ENCODE assay signal across 3 cellular contexts in the genomic region with DNA sequence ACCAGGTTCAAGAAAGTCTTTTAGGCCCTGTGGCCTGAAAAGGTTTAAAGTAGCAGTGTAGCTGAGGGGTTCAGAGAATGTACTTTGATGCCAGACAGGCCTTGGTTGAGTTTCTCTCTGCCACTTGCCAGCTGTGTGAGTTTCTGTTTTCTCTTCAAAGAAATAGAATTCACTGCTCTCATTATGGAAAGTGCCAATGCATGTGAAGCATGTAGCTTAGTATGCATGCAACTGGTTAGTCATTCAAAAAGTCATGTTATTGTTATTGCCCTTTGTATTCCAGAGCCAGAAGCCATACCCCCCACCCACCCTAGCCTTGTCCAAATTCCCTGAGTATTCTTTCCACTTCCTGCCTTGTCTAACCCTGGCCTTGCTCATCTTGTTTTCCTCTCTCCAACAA.
TF ChIP-seq lines count a peak whose summit lies in the region.

No MANE protein-coding gene starts in this region.

TF ChIP-seq in SK-N-SH, 30 proteins besides CTCF, POLR2A, EP300 and RAD21 (continued from another document):
- TF ChIP-seq, protein P1, sequence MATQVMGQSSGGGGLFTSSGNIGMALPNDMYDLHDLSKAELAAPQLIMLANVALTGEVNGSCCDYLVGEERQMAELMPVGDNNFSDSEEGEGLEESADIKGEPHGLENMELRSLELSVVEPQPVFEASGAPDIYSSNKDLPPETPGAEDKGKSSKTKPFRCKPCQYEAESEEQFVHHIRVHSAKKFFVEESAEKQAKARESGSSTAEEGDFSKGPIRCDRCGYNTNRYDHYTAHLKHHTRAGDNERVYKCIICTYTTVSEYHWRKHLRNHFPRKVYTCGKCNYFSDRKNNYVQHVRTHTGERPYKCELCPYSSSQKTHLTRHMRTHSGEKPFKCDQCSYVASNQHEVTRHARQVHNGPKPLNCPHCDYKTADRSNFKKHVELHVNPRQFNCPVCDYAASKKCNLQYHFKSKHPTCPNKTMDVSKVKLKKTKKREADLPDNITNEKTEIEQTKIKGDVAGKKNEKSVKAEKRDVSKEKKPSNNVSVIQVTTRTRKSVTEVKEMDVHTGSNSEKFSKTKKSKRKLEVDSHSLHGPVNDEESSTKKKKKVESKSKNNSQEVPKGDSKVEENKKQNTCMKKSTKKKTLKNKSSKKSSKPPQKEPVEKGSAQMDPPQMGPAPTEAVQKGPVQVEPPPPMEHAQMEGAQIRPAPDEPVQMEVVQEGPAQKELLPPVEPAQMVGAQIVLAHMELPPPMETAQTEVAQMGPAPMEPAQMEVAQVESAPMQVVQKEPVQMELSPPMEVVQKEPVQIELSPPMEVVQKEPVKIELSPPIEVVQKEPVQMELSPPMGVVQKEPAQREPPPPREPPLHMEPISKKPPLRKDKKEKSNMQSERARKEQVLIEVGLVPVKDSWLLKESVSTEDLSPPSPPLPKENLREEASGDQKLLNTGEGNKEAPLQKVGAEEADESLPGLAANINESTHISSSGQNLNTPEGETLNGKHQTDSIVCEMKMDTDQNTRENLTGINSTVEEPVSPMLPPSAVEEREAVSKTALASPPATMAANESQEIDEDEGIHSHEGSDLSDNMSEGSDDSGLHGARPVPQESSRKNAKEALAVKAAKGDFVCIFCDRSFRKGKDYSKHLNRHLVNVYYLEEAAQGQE (IDR thresholded peaks at IDR 0.05; ENCODE audit: low read depth, low read length): no peak
- TF ChIP-seq GATA2 (CRISPR knock-in tag; IDR thresholded peaks at IDR 0.05) (no peak), CHD2 (IDR thresholded peaks at IDR 0.05; ENCODE audit: low read length, partially characterized antibody) (no peak), MXI1 (IDR thresholded peaks at IDR 0.05; ENCODE audit: low read depth, low read length) (no peak), TCF12 (IDR thresholded peaks at IDR 0.05) (no peak), NRF1 (IDR thresholded peaks at IDR 0.05; ENCODE audit: low read depth, low read length) (no peak)

TF ChIP-seq in SK-N-SH treated with all-trans-retinoic acid at 6 μM for 48 hours, 23 proteins besides CTCF, POLR2A, EP300 and RAD21:
- TF ChIP-seq, protein P2, sequence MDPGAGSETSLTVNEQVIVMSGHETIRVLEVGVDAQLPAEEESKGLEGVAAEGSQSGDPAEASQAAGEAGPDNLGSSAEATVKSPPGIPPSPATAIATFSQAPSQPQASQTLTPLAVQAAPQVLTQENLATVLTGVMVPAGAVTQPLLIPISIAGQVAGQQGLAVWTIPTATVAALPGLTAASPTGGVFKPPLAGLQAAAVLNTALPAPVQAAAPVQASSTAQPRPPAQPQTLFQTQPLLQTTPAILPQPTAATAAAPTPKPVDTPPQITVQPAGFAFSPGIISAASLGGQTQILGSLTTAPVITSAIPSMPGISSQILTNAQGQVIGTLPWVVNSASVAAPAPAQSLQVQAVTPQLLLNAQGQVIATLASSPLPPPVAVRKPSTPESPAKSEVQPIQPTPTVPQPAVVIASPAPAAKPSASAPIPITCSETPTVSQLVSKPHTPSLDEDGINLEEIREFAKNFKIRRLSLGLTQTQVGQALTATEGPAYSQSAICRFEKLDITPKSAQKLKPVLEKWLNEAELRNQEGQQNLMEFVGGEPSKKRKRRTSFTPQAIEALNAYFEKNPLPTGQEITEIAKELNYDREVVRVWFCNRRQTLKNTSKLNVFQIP (CRISPR knock-in tag; IDR thresholded peaks at IDR 0.05; ENCODE audit: borderline replicate concordance, low read depth): no peak
- TF ChIP-seq, protein P3, sequence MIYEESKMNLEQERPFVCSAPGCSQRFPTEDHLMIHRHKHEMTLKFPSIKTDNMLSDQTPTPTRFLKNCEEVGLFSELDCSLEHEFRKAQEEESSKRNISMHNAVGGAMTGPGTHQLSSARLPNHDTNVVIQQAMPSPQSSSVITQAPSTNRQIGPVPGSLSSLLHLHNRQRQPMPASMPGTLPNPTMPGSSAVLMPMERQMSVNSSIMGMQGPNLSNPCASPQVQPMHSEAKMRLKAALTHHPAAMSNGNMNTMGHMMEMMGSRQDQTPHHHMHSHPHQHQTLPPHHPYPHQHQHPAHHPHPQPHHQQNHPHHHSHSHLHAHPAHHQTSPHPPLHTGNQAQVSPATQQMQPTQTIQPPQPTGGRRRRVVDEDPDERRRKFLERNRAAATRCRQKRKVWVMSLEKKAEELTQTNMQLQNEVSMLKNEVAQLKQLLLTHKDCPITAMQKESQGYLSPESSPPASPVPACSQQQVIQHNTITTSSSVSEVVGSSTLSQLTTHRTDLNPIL (CRISPR knock-in tag; IDR thresholded peaks at IDR 0.05; ENCODE audit: low read depth): no peak
- TF ChIP-seq PPARA (CRISPR knock-in tag; IDR thresholded peaks at IDR 0.05; ENCODE audit: borderline replicate concordance): no peak
- TF ChIP-seq, protein P4, sequence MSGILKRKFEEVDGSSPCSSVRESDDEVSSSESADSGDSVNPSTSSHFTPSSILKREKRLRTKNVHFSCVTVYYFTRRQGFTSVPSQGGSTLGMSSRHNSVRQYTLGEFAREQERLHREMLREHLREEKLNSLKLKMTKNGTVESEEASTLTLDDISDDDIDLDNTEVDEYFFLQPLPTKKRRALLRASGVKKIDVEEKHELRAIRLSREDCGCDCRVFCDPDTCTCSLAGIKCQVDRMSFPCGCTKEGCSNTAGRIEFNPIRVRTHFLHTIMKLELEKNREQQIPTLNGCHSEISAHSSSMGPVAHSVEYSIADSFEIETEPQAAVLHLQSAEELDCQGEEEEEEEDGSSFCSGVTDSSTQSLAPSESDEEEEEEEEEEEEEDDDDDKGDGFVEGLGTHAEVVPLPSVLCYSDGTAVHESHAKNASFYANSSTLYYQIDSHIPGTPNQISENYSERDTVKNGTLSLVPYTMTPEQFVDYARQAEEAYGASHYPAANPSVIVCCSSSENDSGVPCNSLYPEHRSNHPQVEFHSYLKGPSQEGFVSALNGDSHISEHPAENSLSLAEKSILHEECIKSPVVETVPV (CRISPR knock-in tag; IDR thresholded peaks at IDR 0.05): no peak
- TF ChIP-seq BACH2 (CRISPR knock-in tag; IDR thresholded peaks at IDR 0.05; ENCODE audit: borderline replicate concordance): no peak
- TF ChIP-seq RARB (CRISPR knock-in tag; IDR thresholded peaks at IDR 0.05): no peak
- no peak for TF ChIP-seq TCF4 (CRISPR knock-in tag; IDR thresholded peaks at IDR 0.05; ENCODE audit: borderline replicate concordance)
- no peak for TF ChIP-seq ZNF70 (CRISPR knock-in tag; IDR thresholded peaks at IDR 0.05)
- no peak for TF ChIP-seq CSDC2 (CRISPR knock-in tag; IDR thresholded peaks at IDR 0.05)
- TF ChIP-seq SNAI2 (CRISPR knock-in tag; IDR thresholded peaks at IDR 0.05): no peak

TF ChIP-seq in HEK293T, 16 proteins besides CTCF, POLR2A, EP300 and RAD21 (continued from another document):
- TF ChIP-seq, protein P5, sequence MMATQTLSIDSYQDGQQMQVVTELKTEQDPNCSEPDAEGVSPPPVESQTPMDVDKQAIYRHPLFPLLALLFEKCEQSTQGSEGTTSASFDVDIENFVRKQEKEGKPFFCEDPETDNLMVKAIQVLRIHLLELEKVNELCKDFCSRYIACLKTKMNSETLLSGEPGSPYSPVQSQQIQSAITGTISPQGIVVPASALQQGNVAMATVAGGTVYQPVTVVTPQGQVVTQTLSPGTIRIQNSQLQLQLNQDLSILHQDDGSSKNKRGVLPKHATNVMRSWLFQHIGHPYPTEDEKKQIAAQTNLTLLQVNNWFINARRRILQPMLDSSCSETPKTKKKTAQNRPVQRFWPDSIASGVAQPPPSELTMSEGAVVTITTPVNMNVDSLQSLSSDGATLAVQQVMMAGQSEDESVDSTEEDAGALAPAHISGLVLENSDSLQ (IDR thresholded peaks at IDR 0.05): no peak
- TF ChIP-seq ZNF384 (IDR thresholded peaks at IDR 0.05) (no peak), FOXA1 (IDR thresholded peaks at IDR 0.05) (no peak)
TF ChIP-seq in HEK293T: peak in this region for 0.
